Comparison of ENCODE assay signal across 22 cellular contexts in the genomic region with DNA sequence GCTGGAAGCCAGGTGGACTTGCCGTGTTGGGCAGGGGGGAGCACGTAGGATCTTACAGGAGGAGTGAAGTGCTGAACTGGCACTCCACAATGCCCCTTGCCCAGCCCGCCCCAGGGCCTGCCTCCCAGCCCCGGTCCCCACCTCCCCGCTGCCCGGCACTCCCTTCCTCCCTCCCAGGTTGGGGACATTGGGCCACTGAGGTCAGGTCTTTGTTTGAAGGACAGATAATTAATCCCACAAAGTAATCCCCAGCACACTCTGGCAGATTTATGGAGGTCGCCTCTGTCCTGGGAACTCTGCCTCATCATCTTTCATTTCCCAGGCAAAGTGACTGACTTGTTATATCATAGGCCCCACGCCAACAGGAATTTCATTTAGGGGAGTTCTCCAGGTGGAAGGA.
DNase-seq lines count a peak whose midpoint lies in the region; ATAC-seq, FAIRE-seq and TF ChIP-seq lines count a peak whose summit lies in the region.
"Had no signal": no experiment of that assay in that cellular context is flagged by ENCODE, and none has a peak within 500 bp of the region (broad histone marks: within the 10 kb centered on the region; RNA-seq: fewer than 3 reads in every experiment).

No MANE protein-coding gene starts in this region.

- peak overlapping the region; percentile 72 for H3K27ac Mint-ChIP-seq in nephron progenitor cell
- H3K27ac Mint-ChIP-seq in T-helper 2 cell treated with Interferon-gamma antibody and Interleukin-4, amounts not matched to agents 5 μg/mL and 100 μg/mL, for 36 hours: no peak overlapping the region
- H3K27ac Mint-ChIP-seq: CD8-positive, alpha-beta memory T cell; IgD-negative memory B cell had no signal

- H3K23me2 ChIP-seq in H1 (ENCODE audit: low read depth, low read length): no peaks in the 10 kb centered on the region; the same call in 1 of the 2 replicates

- H3K27me3 ChIP-seq in H1 (replicated peaks in 1 of 4; ENCODE audit: control insufficient read depth in 3 of 4, extremely low read depth in 1 of 4, insufficient read depth in 3 of 4, low read length in 3 of 4) (no peaks in the 10 kb centered on the region), suprapubic skin (no peaks in the 10 kb centered on the region), heart left ventricle (no peaks in the 10 kb centered on the region)
- H3K27me3 ChIP-seq: SJCRH30 had no signal

- no peak overlapping the region for H3K4me2 ChIP-seq in H1 (ENCODE audit: insufficient read depth in 1 of 2, low read depth in 2 of 2, low read length in 2 of 2)

- intact Hi-C loops in heart left ventricle (cut with DNase I): no loop called here

- H3K4me3 Mint-ChIP-seq in nephron progenitor cell: no peak overlapping the region
- no peak overlapping the region for H3K4me3 Mint-ChIP-seq in T-helper 2 cell treated with Interferon-gamma antibody and Interleukin-4, amounts not matched to agents 5 μg/mL and 100 μg/mL, for 36 hours
- H3K4me3 Mint-ChIP-seq: CD8-positive, alpha-beta memory T cell had no signal

- no peak overlapping the region for H3K4ac ChIP-seq in H1 (replicated peaks; ENCODE audit: insufficient read length, low read depth, low read length)

- H3K36me3 ChIP-seq in H1 (ENCODE audit: control insufficient read depth in 2 of 4, insufficient read depth in 4 of 4, low read length in 3 of 4) (no peaks in the 10 kb centered on the region), suprapubic skin (no peaks in the 10 kb centered on the region), heart left ventricle (no peaks in the 10 kb centered on the region)
- H3K36me3 ChIP-seq: SJCRH30 had no signal

- H2AK5ac ChIP-seq in H1 (ENCODE audit: low read depth, low read length): no peak overlapping the region

- H3K27ac ChIP-seq in H1 (ENCODE audit: low read depth, low read length): no peak overlapping the region
- H3K27ac ChIP-seq in suprapubic skin: peak overlapping the region; percentile 92
- H3K27ac ChIP-seq in heart left ventricle: no peak overlapping the region
- H3K27ac ChIP-seq: C4-2B, SJCRH30 had no signal

- no peak overlapping the region for H3K4me3 ChIP-seq in H1 (ENCODE audit: extremely low read depth in 1 of 4, insufficient read depth in 2 of 4, low read depth in 3 of 4, low read length in 4 of 4)
- H3K4me3 ChIP-seq in suprapubic skin: no peak overlapping the region
- no peak overlapping the region for H3K4me3 ChIP-seq in heart left ventricle
- H3K4me3 ChIP-seq: SJCRH30 had no signal

- H3K79me2 ChIP-seq in H1 (ENCODE audit: control insufficient read depth in 1 of 2, insufficient read depth in 2 of 2, low read length in 2 of 2): no peaks in the 10 kb centered on the region

- no peak overlapping the region for H2BK20ac ChIP-seq in H1 (ENCODE audit: low read length)

- H3K56ac ChIP-seq in H1 (replicated peaks; ENCODE audit: insufficient read length, low read depth, low read length): no peak overlapping the region

- H4K20me1 ChIP-seq in H1 (replicated peaks in 1 of 2; ENCODE audit: control insufficient read depth in 1 of 2, insufficient read depth in 2 of 2, low read length in 2 of 2): no peaks in the 10 kb centered on the region

- no peaks in the 10 kb centered on the region for H3K79me1 ChIP-seq in H1 (ENCODE audit: low read depth, low read length)

- CTCF ChIA-PET in H1 (lab: Charles Lee; ENCODE audit: partially characterized antibody): interaction anchor here (0.6 to 1.9 kb wide), 8 partner anchors 8 to 251 kb away, joined by 3 to 7 read pairs (median 4); no protein-coding TSS in a partner anchor

- POLR2A ChIA-PET in H1 (lab: Charles Lee; ENCODE audit: partially characterized antibody): no interaction called here

- H2BK15ac ChIP-seq in H1 (ENCODE audit: low read length): peak overlapping the region; percentile 67; the same call in 1 of the 2 replicates

- no peak overlapping the region for H4K5ac ChIP-seq in H1 (ENCODE audit: insufficient read length, low read depth, low read length)

- H3K4me1 Mint-ChIP-seq in nephron progenitor cell: peaks cover 30% of the 10 kb centered on the region
- no peaks in the 10 kb centered on the region for H3K4me1 Mint-ChIP-seq in T-helper 2 cell treated with Interferon-gamma antibody and Interleukin-4, amounts not matched to agents 5 μg/mL and 100 μg/mL, for 36 hours (ENCODE audit: low read depth)
- H3K4me1 Mint-ChIP-seq: CD8-positive, alpha-beta memory T cell had no signal

- TF ChIP-seq CTCF in H1 (IDR thresholded peaks at IDR 0.05; ENCODE audit: control extremely low read depth in 1 of 3, insufficient read depth in 1 of 3, low read depth in 1 of 3, low read length in 3 of 3) (no peak), nephron progenitor cell (IDR thresholded peaks at IDR 0.05) (no peak), suprapubic skin (IDR thresholded peaks at IDR 0.05) (no peak), heart left ventricle (IDR thresholded peaks at IDR 0.05) (no peak)

- H3K27me3 Mint-ChIP-seq in nephron progenitor cell (ENCODE audit: low read depth, poor library complexity): peaks cover 12% of the 10 kb centered on the region
- peaks cover 3% of the 10 kb centered on the region for H3K27me3 Mint-ChIP-seq in T-helper 2 cell treated with Interferon-gamma antibody and Interleukin-4, amounts not matched to agents 5 μg/mL and 100 μg/mL, for 36 hours (ENCODE audit: low read depth)

- ATAC-seq in heart left ventricle (no peak), GM19452 (IDR thresholded peaks at IDR 0.05; ENCODE audit: unreplicated experiment) (no peak)

- no peaks in the 10 kb centered on the region for H3K4me1 ChIP-seq in H1 (replicated peaks in 1 of 4; ENCODE audit: control insufficient read depth in 3 of 4, insufficient read depth in 4 of 4, low read length in 3 of 4)
- peaks cover 36% of the 10 kb centered on the region for H3K4me1 ChIP-seq in suprapubic skin
- H3K4me1 ChIP-seq in heart left ventricle: peaks cover 0 to 29% (median 14%) of the 10 kb centered on the region in 12 donors

- no peak for TF ChIP-seq RAD21 in H1 (IDR thresholded peaks at IDR 0.05 in 1 of 2, conservative IDR thresholded peaks at IDR 0.05 in 1 of 2; ENCODE audit: low read depth in 2 of 2, low read length in 2 of 2)

- H3K9me3 Mint-ChIP-seq in nephron progenitor cell: no peaks in the 10 kb centered on the region
- no peaks in the 10 kb centered on the region for H3K9me3 Mint-ChIP-seq in T-helper 2 cell treated with Interferon-gamma antibody and Interleukin-4, amounts not matched to agents 5 μg/mL and 100 μg/mL, for 36 hours
- H3K9me3 Mint-ChIP-seq: CD8-positive, alpha-beta memory T cell; IgD-negative memory B cell had no signal

- H2BK120ac ChIP-seq in H1 (replicated peaks; ENCODE audit: low read depth, low read length): no peak overlapping the region

- 71% methylated on average over 7 of the region's 8 CpGs; no CpG with 5 or more reads in 1 of the 2 experiments for WGBS in H1 (ENCODE audit: extremely low coverage in 1 of 2, insufficient coverage in 1 of 2, insufficient read length in 1 of 2, insufficient replicate concordance in 2 of 2, low coverage in 1 of 2, low lambda C conversion rate in 2 of 2, missing lambda C conversion rate in 1 of 2), 2 experiments
- 96% methylated on average over 7 of the region's 8 CpGs for WGBS in suprapubic skin
- 91 to 97% (median 96%) methylated on average over 7 to 8 of the region's 8 CpGs for WGBS in heart left ventricle, 4 donors

- H2BK5ac ChIP-seq in H1 (ENCODE audit: low read depth, low read length): no peak overlapping the region

- H3K23ac ChIP-seq in H1 (ENCODE audit: insufficient read length): no peak overlapping the region

- H3K36me3 Mint-ChIP-seq in nephron progenitor cell (ENCODE audit: low read depth): no peaks in the 10 kb centered on the region
- no peaks in the 10 kb centered on the region for H3K36me3 Mint-ChIP-seq in T-helper 2 cell treated with Interferon-gamma antibody and Interleukin-4, amounts not matched to agents 5 μg/mL and 100 μg/mL, for 36 hours (ENCODE audit: low read depth)
- H3K36me3 Mint-ChIP-seq: CD8-positive, alpha-beta memory T cell; IgD-negative memory B cell had no signal

- no peak overlapping the region for H3K9ac ChIP-seq in H1 (replicated peaks in 1 of 4; ENCODE audit: extremely low read depth in 1 of 4, low read depth in 3 of 4, low read length in 3 of 4)

- 0 out of 2 replicates have a peak overlapping the region, but pooled peaks have one; percentile 50 for H2BK12ac ChIP-seq in H1 (ENCODE audit: low read depth, low read length)

- H3K18ac ChIP-seq in H1 (ENCODE audit: extremely low read depth, low read length): no peak overlapping the region

- TF ChIP-seq POLR2A in H1 (IDR thresholded peaks at IDR 0.05; ENCODE audit: control extremely low read depth in 1 of 2, low read depth in 2 of 2, low read length in 2 of 2): no peak
- TF ChIP-seq POLR2A in suprapubic skin (IDR thresholded peaks at IDR 0.05): no peak
- TF ChIP-seq POLR2A in heart left ventricle (IDR thresholded peaks at IDR 0.05): no peak

- no peak overlapping the region for H4K91ac ChIP-seq in H1 (replicated peaks; ENCODE audit: insufficient read length, low read length)

- H3K9me3 ChIP-seq in H1 (ENCODE audit: insufficient read depth in 2 of 2, low read depth in 1 of 2, low read length in 1 of 2) (no peaks in the 10 kb centered on the region), suprapubic skin (no peaks in the 10 kb centered on the region), heart left ventricle (no peaks in the 10 kb centered on the region)
- H3K9me3 ChIP-seq: SJCRH30 had no signal

- TF ChIP-seq EP300 in H1 (IDR thresholded peaks at IDR 0.05; ENCODE audit: borderline replicate concordance in 1 of 2, low read depth in 2 of 2, low read length in 2 of 2): no peak
- TF ChIP-seq EP300 in suprapubic skin (IDR thresholded peaks at IDR 0.05): no peak

- H3K14ac ChIP-seq in H1 (ENCODE audit: insufficient read length): no peak overlapping the region

- H4K8ac ChIP-seq in H1 (ENCODE audit: extremely low read depth, insufficient read depth, low read length): no peak overlapping the region

- no peak for FAIRE-seq in H1 (lab: Jason Lieb, UNC)
- FAIRE-seq: G401.6, GM12892, RCC 7860 had no signal

- DNase-seq in NCI-H82 treated with DMSO at 0.1 percent for 48 hours (lab: John Stamatoyannopoulos, UW; ENCODE audit: unreplicated experiment): peak; percentile 25
- no peak for DNase-seq in H1 (ENCODE audit: low read depth in 1 of 2, low spot score in 2 of 2)
- DNase-seq in nephron progenitor cell: no peak
- no peak for DNase-seq in suprapubic skin (ENCODE audit: low spot score in 2 of 2)
- no peak for DNase-seq in heart left ventricle
- no peak for DNase-seq in T-helper 2 cell treated with Interferon-gamma antibody and Interleukin-4, amounts not matched to agents 5 μg/mL and 100 μg/mL, for 36 hours (ENCODE audit: low spot score)
- DNase-seq: Calu3; CD8-positive, alpha-beta memory T cell; DMS153; Kasumi-1; NCI-H1694; NCI-H2081 treated with DMSO at 0.1 percent for 48 hours; NCI-H2171 treated with DMSO at 0.1 percent for 48 hours; NCI-H524 treated with DMSO at 0.1 percent for 48 hours; OCI-M1; SJCRH30 had no signal

- no peak overlapping the region for H2AFZ ChIP-seq in H1 (ENCODE audit: low read length)

TF ChIP-seq in H1, 55 proteins besides CTCF, POLR2A, EP300 and RAD21 (continues in another document):
- TF ChIP-seq, protein P1, sequence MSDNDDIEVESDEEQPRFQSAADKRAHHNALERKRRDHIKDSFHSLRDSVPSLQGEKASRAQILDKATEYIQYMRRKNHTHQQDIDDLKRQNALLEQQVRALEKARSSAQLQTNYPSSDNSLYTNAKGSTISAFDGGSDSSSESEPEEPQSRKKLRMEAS (IDR thresholded peaks at IDR 0.05): no peak
- TF ChIP-seq CREB1 (IDR thresholded peaks at IDR 0.05): no peak
- no peak for TF ChIP-seq SRF (IDR thresholded peaks at IDR 0.05; ENCODE audit: low read depth, low read length)
